ENCODE assay signal across 10 cellular contexts in the genomic region with DNA sequence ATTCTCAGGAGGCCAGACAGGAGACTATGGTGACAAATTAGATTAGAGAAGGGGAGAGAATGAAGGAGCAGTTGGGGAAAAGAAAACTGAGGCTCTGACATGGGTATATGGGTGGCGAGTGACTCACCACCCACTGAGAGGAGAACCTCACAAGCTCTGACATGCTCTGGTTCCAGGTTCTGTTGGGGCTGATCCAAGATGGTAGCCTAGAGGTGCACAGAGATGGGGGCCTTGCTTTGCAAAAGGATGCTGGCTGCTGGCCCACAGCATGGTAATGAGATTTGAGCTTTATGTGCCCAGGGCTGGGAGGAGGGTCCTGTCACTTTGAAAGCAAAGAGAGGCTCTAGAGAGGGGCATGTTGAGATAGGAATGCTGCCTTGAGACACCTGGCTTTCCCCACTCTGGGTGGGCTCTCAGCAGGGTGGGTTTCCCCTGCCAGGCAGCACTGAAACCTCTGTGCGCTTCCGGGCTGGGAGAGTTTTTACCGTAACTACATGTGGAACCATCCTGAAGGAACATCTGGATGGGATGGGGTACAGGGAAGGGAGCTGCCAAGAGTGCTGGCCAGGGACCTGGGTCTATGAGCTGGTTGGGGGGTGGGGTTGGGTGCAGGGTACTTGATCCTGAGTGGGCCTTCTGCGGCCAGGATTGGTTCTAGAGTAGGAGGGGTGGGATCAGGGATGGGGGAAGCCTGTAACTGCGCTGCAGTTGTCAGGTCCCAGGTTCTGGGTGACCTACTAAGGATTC. TPM values are rescaled to one million over a fixed set of nuclear protein-coding genes. Genes with fewer than 3 reads are reported as not detected.
A peak's percentile ranks its signal among the peaks of the same experiment; 100 is the strongest.
DNase-seq lines count a peak whose midpoint lies in the region; ATAC-seq and TF ChIP-seq lines count a peak whose summit lies in the region.
"Had no signal": no experiment of that assay in that cellular context is flagged by ENCODE, and none has a peak within 500 bp of the region (broad histone marks: within the 10 kb centered on the region; RNA-seq: fewer than 3 reads in every experiment).

No MANE protein-coding gene starts in this region.

- H3K27ac Mint-ChIP-seq in activated naive CD8-positive, alpha-beta T cell treated with anti-CD3 and anti-CD28 coated beads for 36 hours: peak overlapping the region; percentile 83
- peak overlapping the region in 5 of 6 donors; percentile 43 to 96 (median 77) for H3K27ac Mint-ChIP-seq in naive B cell

- peaks cover 4% of the 10 kb centered on the region for H3K4me1 ChIP-seq in right cardiac atrium (ENCODE audit: control insufficient read depth, insufficient read depth, low read length)
- H3K4me1 ChIP-seq in right atrium auricular region: peaks cover 0 to 63% of the 10 kb centered on the region in 2 donors
- peaks cover 17 to 27% of the 10 kb centered on the region in 2 donors for H3K4me1 ChIP-seq in uterus

- H3K36me3 ChIP-seq in right atrium auricular region (peaks cover 4% of the 10 kb centered on the region), uterus (no peaks in the 10 kb centered on the region)

- H3K27me3 Mint-ChIP-seq in activated naive CD8-positive, alpha-beta T cell treated with anti-CD3 and anti-CD28 coated beads for 36 hours: no peaks in the 10 kb centered on the region
- H3K27me3 Mint-ChIP-seq in naive B cell: peaks cover 0 to 7% (median 4%) of the 10 kb centered on the region in 3 donors

- TF ChIP-seq CTCF in right atrium auricular region (IDR thresholded peaks at IDR 0.05) (no peak), uterus (IDR thresholded peaks at IDR 0.05) (no peak)

- H3K4me3 Mint-ChIP-seq in activated naive CD8-positive, alpha-beta T cell treated with anti-CD3 and anti-CD28 coated beads for 36 hours: peak overlapping the region; percentile 27
- peak overlapping the region; percentile 55 to 99 (median 84) for H3K4me3 Mint-ChIP-seq in naive B cell

- H3K9me3 ChIP-seq in right cardiac atrium (ENCODE audit: control insufficient read depth, low read length): no peaks in the 10 kb centered on the region
- H3K9me3 ChIP-seq in right atrium auricular region: no peaks in the 10 kb centered on the region
- no peaks in the 10 kb centered on the region for H3K9me3 ChIP-seq in uterus

- H3K36me3 Mint-ChIP-seq in activated naive CD8-positive, alpha-beta T cell treated with anti-CD3 and anti-CD28 coated beads for 36 hours: peaks cover 24% of the 10 kb centered on the region
- H3K36me3 Mint-ChIP-seq in naive B cell: peaks cover 5 to 13% of the 10 kb centered on the region in 2 donors

- intact Hi-C loops in right cardiac atrium (cut with DNase I): loop anchor here in 2 of 4 donors (2.0 to 5.0 kb wide), 2 partner anchors 52 kb away; no protein-coding TSS in a partner anchor
- intact Hi-C loops in uterus (cut with DNase I; ENCODE audit: low total_unique reads): loop anchor here (5.0 to 10.0 kb wide), 3 partner anchors 37 to 120 kb away; a partner anchor contains a TSS

- H3K4me1 Mint-ChIP-seq in activated naive CD8-positive, alpha-beta T cell treated with anti-CD3 and anti-CD28 coated beads for 36 hours: peaks cover 55% of the 10 kb centered on the region
- peaks cover 42 to 73% (median 63%) of the 10 kb centered on the region in 3 donors for H3K4me1 Mint-ChIP-seq in naive B cell

- no peaks in the 10 kb centered on the region for H3K9me3 Mint-ChIP-seq in activated naive CD8-positive, alpha-beta T cell treated with anti-CD3 and anti-CD28 coated beads for 36 hours
- H3K9me3 Mint-ChIP-seq in naive B cell: no peaks in the 10 kb centered on the region

- TF ChIP-seq POLR2A in uterus (IDR thresholded peaks at IDR 0.05): no peak

- DNase-seq in right cardiac atrium (peak; percentile 11 to 49 (median 44)), right atrium auricular region (ENCODE audit: low spot score) (no peak), naive B cell (no peak), uterus (no peak), DMS 273 treated with DMSO at 0.1 percent for 48 hours (lab: John Stamatoyannopoulos, UW) (no peak), pons (ENCODE audit: low spot score) (no peak)
- DNase-seq in activated naive CD8-positive, alpha-beta T cell treated with anti-CD3 and anti-CD28 coated beads for 36 hours: no peak
- DNase-seq: cortex of kidney, NCI-H774 had no signal

- H3K27me3 ChIP-seq in right cardiac atrium (ENCODE audit: control insufficient read depth, insufficient read depth) (no peaks in the 10 kb centered on the region), right atrium auricular region (no peaks in the 10 kb centered on the region), uterus (no peaks in the 10 kb centered on the region)

- H3K27ac ChIP-seq in right cardiac atrium (ENCODE audit: low read length) (no peak overlapping the region), right atrium auricular region (no peak overlapping the region), uterus (peak overlapping the region; percentile 81 to 88)

- WGBS in right cardiac atrium: 93% methylated on average over 6 of the region's 6 CpGs

- ATAC-seq in right cardiac atrium (no peak), naive B cell (ENCODE audit: low read depth in 2 of 2) (no peak), HG03571 (IDR thresholded peaks at IDR 0.05; ENCODE audit: unreplicated experiment) (no peak)

- no peak overlapping the region for H3K4me3 ChIP-seq in right cardiac atrium (ENCODE audit: low read length)
- no peak overlapping the region for H3K4me3 ChIP-seq in right atrium auricular region
- H3K4me3 ChIP-seq in uterus: no peak overlapping the region

RNA-seq across cellular contexts. Expression of a gene that starts 1.2 kb away (rescaled TPM):
- 10 to 100 TPM; 50.4 to 56.5 (median 52.5) TPM for total RNA-seq in right cardiac atrium
- 56.6 TPM for polyA plus RNA-seq in right cardiac atrium
- total RNA-seq in right atrium auricular region: 10 to 100 TPM; 52.7 to 55.9 TPM
- total RNA-seq in activated naive CD8-positive, alpha-beta T cell treated with anti-CD3 and anti-CD28 coated beads for 36 hours: 100 to 1,000 TPM; 211 to 219 TPM
- polyA plus RNA-seq in naive B cell (ENCODE audit: low read depth in 6 of 6): 10 to 100 TPM; 17.9 to 63.4 (median 31.7) TPM
- total RNA-seq in uterus: 10 to 100 TPM; 25.0 to 93.8 (median 64.2) TPM

RNA-seq across cellular contexts. Expression of a gene that starts 24.0 kb away (rescaled TPM):
- 10 to 100 TPM; 20.0 to 25.3 (median 22.8) TPM for total RNA-seq in right cardiac atrium
- polyA plus RNA-seq in right cardiac atrium: 18.0 TPM
- total RNA-seq in right atrium auricular region: 10 to 100 TPM; 14.1 to 14.9 TPM
- total RNA-seq in activated naive CD8-positive, alpha-beta T cell treated with anti-CD3 and anti-CD28 coated beads for 36 hours: 10 to 100 TPM; 52.0 to 55.7 TPM
- 10 to 100 TPM in 2 of 6 donors, 1 to 10 TPM in 4; 3.5 to 18.4 (median 8.4) TPM for polyA plus RNA-seq in naive B cell (ENCODE audit: low read depth in 6 of 6)
- 10 to 100 TPM in 3 of 4 donors, 1 to 10 TPM in 1; 7.4 to 63.7 (median 22.5) TPM for total RNA-seq in uterus

RNA-seq across cellular contexts. Expression of a gene that starts 38.3 kb away (rescaled TPM):
- total RNA-seq in right cardiac atrium: 10 to 100 TPM; 23.9 to 25.9 (median 25.1) TPM
- 14.9 TPM for polyA plus RNA-seq in right cardiac atrium
- total RNA-seq in right atrium auricular region: 10 to 100 TPM; 14.7 to 23.6 TPM
- total RNA-seq in activated naive CD8-positive, alpha-beta T cell treated with anti-CD3 and anti-CD28 coated beads for 36 hours: 1 to 10 TPM; 4.6 to 4.7 TPM
- polyA plus RNA-seq in naive B cell (ENCODE audit: low read depth in 6 of 6): under 1 TPM in 1 of 6 donors, not detected in 5; 0.18 TPM
- 10 to 100 TPM in 3 of 4 donors, 1 to 10 TPM in 1; 7.7 to 48.8 (median 19.1) TPM for total RNA-seq in uterus

Comparison
In these comparisons a context has a peak if more than half of its experiments do, and no peak if none do; other contexts are left out.
1. DNase-seq: peak in right cardiac atrium (3 of 3); none in right atrium auricular region (single experiment), activated naive CD8-positive, alpha-beta T cell treated with anti-CD3 and anti-CD28 coated beads for 36 hours (single experiment), naive B cell (single experiment), uterus (0 of 2), DMS 273 treated with DMSO at 0.1 percent for 48 hours (single experiment) and pons (single experiment).
2. H3K27ac ChIP-seq: peak in uterus (2 of 2); none in right cardiac atrium (single experiment) and right atrium auricular region (0 of 2).